Comparison of ENCODE assay signal across 19 cellular contexts in the genomic region with DNA sequence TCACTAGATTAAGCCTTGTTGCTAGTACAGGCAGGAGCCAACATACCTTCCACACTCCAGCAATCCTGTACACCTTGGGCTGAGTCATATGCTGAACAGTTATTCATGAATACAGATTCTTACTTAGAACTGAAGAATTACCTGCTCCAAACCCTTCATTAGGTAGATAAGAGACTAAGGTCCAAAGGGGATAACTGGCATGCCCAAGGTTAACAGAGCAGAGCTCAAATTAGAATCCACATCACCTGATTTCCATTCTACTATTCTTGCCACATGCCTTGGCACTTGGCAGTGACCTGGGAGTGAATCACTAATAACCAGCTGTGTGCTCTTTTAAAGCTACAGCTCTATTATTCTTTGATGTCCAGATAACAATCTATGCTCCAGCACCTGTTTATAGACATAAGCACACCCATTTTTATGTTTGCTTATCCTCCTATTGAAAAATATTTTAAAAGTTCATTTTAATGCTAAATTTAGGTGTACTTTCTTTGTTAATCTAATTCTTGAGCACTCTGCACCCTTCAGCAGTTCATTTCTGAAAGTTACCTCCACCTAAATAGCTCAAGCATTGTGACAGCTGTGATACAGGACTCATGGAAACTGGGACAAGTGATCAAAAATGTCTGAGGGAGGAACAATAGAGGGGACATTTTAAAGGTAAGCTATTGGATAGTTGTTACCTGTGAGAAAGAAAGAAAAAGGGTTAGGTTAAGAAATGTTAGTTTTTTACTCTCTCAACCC. TPM values are rescaled to one million over a fixed set of nuclear protein-coding genes. Genes with fewer than 3 reads are reported as not detected.
DNase-seq lines count a peak whose midpoint lies in the region; ATAC-seq and TF ChIP-seq lines count a peak whose summit lies in the region.
"Had no signal": no experiment of that assay in that cellular context is flagged by ENCODE, and none has a peak within 500 bp of the region (broad histone marks: within the 10 kb centered on the region; RNA-seq: fewer than 3 reads in every experiment).

No MANE protein-coding gene starts in this region.

- ATAC-seq in Right ventricle myocardium superior (ENCODE audit: poor library complexity) (peak; percentile 87), left colon (peak; percentile 78), upper lobe of right lung (peak; percentile 71)
- ATAC-seq: activated CD4-positive, CD25-positive, alpha-beta regulatory T cell treated with anti-CD3 and anti-CD28 coated beads, Interleukin-2, amount 50 U/mL, for 24 hours; activated CD8-positive, alpha-beta memory T cell treated with anti-CD3 and anti-CD28 coated beads, Interleukin-2, amount 10 ng/mL, durations not matched to agents 7 days and 5 days; naive thymus-derived CD8-positive, alpha-beta T cell had no signal

- TF ChIP-seq CTCF in right atrium auricular region (IDR thresholded peaks at IDR 0.05): no peak
- no peak for TF ChIP-seq CTCF in upper lobe of right lung (IDR thresholded peaks at IDR 0.05)

- H3K36me3 ChIP-seq in right atrium auricular region: peaks cover 8% of the 10 kb centered on the region
- peaks cover 4 to 18% of the 10 kb centered on the region in 2 donors for H3K36me3 ChIP-seq in duodenal mucosa (ENCODE audit: control insufficient read depth in 1 of 2, insufficient read depth in 2 of 2, low read length in 2 of 2)
- H3K36me3 ChIP-seq in upper lobe of right lung: peaks cover 11% of the 10 kb centered on the region
- peaks cover 20 to 26% of the 10 kb centered on the region in 2 experiments for H3K36me3 ChIP-seq in mesenchymal stem cell (ENCODE audit: control insufficient read depth in 1 of 2, insufficient read depth in 2 of 2, low read depth in 1 of 2, low read length in 2 of 2)
- H3K36me3 ChIP-seq: brain microvascular endothelial cell, prostate gland had no signal

- H2AFZ ChIP-seq in mesenchymal stem cell (ENCODE audit: low read depth, low read length): no peak overlapping the region

- H3K27me3 ChIP-seq in right atrium auricular region (no peaks in the 10 kb centered on the region), duodenal mucosa (ENCODE audit: control insufficient read depth in 1 of 2, insufficient read depth in 2 of 2, low read length in 2 of 2) (no peaks in the 10 kb centered on the region), upper lobe of right lung (no peaks in the 10 kb centered on the region), mesenchymal stem cell (ENCODE audit: control insufficient read depth in 1 of 2, insufficient read depth in 1 of 2, low read length in 2 of 2) (no peaks in the 10 kb centered on the region)
- H3K27me3 ChIP-seq: brain microvascular endothelial cell, suprapubic skin had no signal

- H3K18ac ChIP-seq in mesenchymal stem cell (ENCODE audit: low read depth in 1 of 2, low read length in 2 of 2): no peak overlapping the region

- H3K4ac ChIP-seq in mesenchymal stem cell (ENCODE audit: low read depth in 1 of 2, low read length in 2 of 2): no peak overlapping the region

- no peak overlapping the region for H3K23ac ChIP-seq in mesenchymal stem cell (ENCODE audit: low read length in 2 of 2)

- DNase-seq in Right ventricle myocardium superior (no peak), right atrium auricular region (ENCODE audit: low spot score) (no peak), left colon (no peak), upper lobe of right lung (no peak), SW 1271 (lab: John Stamatoyannopoulos, UW) (no peak), NCI-H748 treated with DMSO at 0.1 percent for 48 hours (lab: John Stamatoyannopoulos, UW) (no peak), mesenchymal stem cell (no peak)
- DNase-seq: activated CD8-positive, alpha-beta memory T cell treated with anti-CD3 and anti-CD28 coated beads, Interleukin-2, amount 10 ng/mL, durations not matched to agents 7 days and 5 days; activated naive CD4-positive, alpha-beta T cell treated with anti-CD3 and anti-CD28 coated beads for 36 hours; brain microvascular endothelial cell; islet precursor cell; naive thymus-derived CD8-positive, alpha-beta T cell; NCI-H1694 treated with DMSO at 0.1 percent for 48 hours; NCI-H524 treated with DMSO at 0.1 percent for 48 hours; T-helper 2 cell had no signal

- H3K4me3 ChIP-seq in right atrium auricular region (no peak overlapping the region), duodenal mucosa (ENCODE audit: low read depth in 1 of 2, low read length in 2 of 2) (no peak overlapping the region), upper lobe of right lung (no peak overlapping the region), mesenchymal stem cell (ENCODE audit: insufficient read depth in 1 of 2, low read depth in 1 of 2, low read length in 2 of 2) (no peak overlapping the region)
- H3K4me3 ChIP-seq: prostate gland, suprapubic skin had no signal

- intact Hi-C loops in Right ventricle myocardium superior (cut with DNase I) (no loop called here), left colon (cut with DNase I, micrococcal nuclease) (no loop called here), upper lobe of right lung (cut with DNase I) (no loop called here)

- H3K27ac ChIP-seq in right atrium auricular region: no peak overlapping the region
- peak overlapping the region; percentile 11 for H3K27ac ChIP-seq in duodenal mucosa (ENCODE audit: low read depth, low read length)
- H3K27ac ChIP-seq in upper lobe of right lung: no peak overlapping the region
- no peak overlapping the region for H3K27ac ChIP-seq in mesenchymal stem cell (ENCODE audit: low read length, poor library complexity, severe bottlenecking)
- H3K27ac ChIP-seq: brain microvascular endothelial cell, suprapubic skin had no signal

- no peak overlapping the region for H3K9ac ChIP-seq in duodenal mucosa (ENCODE audit: low read depth in 1 of 2, low read length in 2 of 2)
- no peak overlapping the region for H3K9ac ChIP-seq in mesenchymal stem cell (ENCODE audit: low read length)

- H2BK15ac ChIP-seq in mesenchymal stem cell (ENCODE audit: low read depth, poor library complexity, severe bottlenecking): no peak overlapping the region

- no peak overlapping the region for H2BK120ac ChIP-seq in mesenchymal stem cell (ENCODE audit: low read depth, low read length)

- no peak overlapping the region for H3K14ac ChIP-seq in mesenchymal stem cell (ENCODE audit: low read length in 2 of 2)

- no peak overlapping the region for H4K8ac ChIP-seq in mesenchymal stem cell (ENCODE audit: low read length)

- H2BK5ac ChIP-seq in mesenchymal stem cell (ENCODE audit: low read depth, low read length, poor library complexity, severe bottlenecking): no peak overlapping the region

- no peaks in the 10 kb centered on the region for H3K4me1 ChIP-seq in right atrium auricular region
- H3K4me1 ChIP-seq in duodenal mucosa (ENCODE audit: control insufficient read depth in 1 of 2, insufficient read depth in 2 of 2, low read length in 2 of 2): peaks cover 18 to 31% of the 10 kb centered on the region in 2 donors
- H3K4me1 ChIP-seq in upper lobe of right lung: peaks cover 5% of the 10 kb centered on the region
- H3K4me1 ChIP-seq in mesenchymal stem cell (ENCODE audit: control insufficient read depth, insufficient read depth, low read depth, low read length): peaks cover 7% of the 10 kb centered on the region
- H3K4me1 ChIP-seq: prostate gland had no signal

- peaks cover 21% of the 10 kb centered on the region for H3K79me1 ChIP-seq in mesenchymal stem cell (replicated peaks; ENCODE audit: low read length, poor library complexity, severe bottlenecking)

- H2BK12ac ChIP-seq in mesenchymal stem cell (ENCODE audit: low read length in 2 of 2): no peak overlapping the region

- no peak overlapping the region for H3K4me2 ChIP-seq in mesenchymal stem cell (ENCODE audit: low read length, poor library complexity, severe bottlenecking)

- no peak overlapping the region for H2AK5ac ChIP-seq in mesenchymal stem cell (ENCODE audit: low read length, severe bottlenecking)

- no peak overlapping the region for H4K91ac ChIP-seq in mesenchymal stem cell (ENCODE audit: low read length)

- no peaks in the 10 kb centered on the region for H3K9me3 ChIP-seq in right atrium auricular region
- H3K9me3 ChIP-seq in duodenal mucosa (ENCODE audit: control insufficient read depth in 1 of 2, low read length in 2 of 2): no peaks in the 10 kb centered on the region
- H3K9me3 ChIP-seq in upper lobe of right lung: no peaks in the 10 kb centered on the region
- H3K9me3 ChIP-seq in mesenchymal stem cell (ENCODE audit: control insufficient read depth, low read length): no peaks in the 10 kb centered on the region
- H3K9me3 ChIP-seq: prostate gland, suprapubic skin had no signal

RNA-seq across cellular contexts. Expression of a gene that starts 19.4 kb away (rescaled TPM):
- total RNA-seq in Right ventricle myocardium superior (48.7 TPM), right atrium auricular region (10 to 100 TPM; 20.0 to 33.3 TPM), left colon (10 to 100 TPM; 87.1 to 87.9 TPM), upper lobe of right lung (70.5 TPM)
- polyA plus RNA-seq in mesenchymal stem cell (2013, experiment 1 of 2): 103 TPM
- polyA plus RNA-seq in mesenchymal stem cell (2013, experiment 2 of 2): 102 TPM

RNA-seq across cellular contexts. Expression of a gene that starts 28.2 kb away (rescaled TPM):
- total RNA-seq in Right ventricle myocardium superior: 39.0 TPM
- total RNA-seq in right atrium auricular region: 10 to 100 TPM; 16.5 to 28.4 TPM
- 10 to 100 TPM; 31.6 to 34.1 TPM for total RNA-seq in left colon
- 35.6 TPM for total RNA-seq in upper lobe of right lung
- 30.6 TPM for polyA plus RNA-seq in mesenchymal stem cell (2013, experiment 1 of 2)
- 32.3 TPM for polyA plus RNA-seq in mesenchymal stem cell (2013, experiment 2 of 2)

RNA-seq across cellular contexts. Expression of a gene that starts 28.4 kb away (rescaled TPM):
- total RNA-seq in Right ventricle myocardium superior: 136 TPM
- 100 to 1,000 TPM; 160 to 183 TPM for total RNA-seq in right atrium auricular region
- total RNA-seq in left colon: 100 to 1,000 TPM; 202 to 249 TPM
- 126 TPM for total RNA-seq in upper lobe of right lung
- polyA plus RNA-seq in mesenchymal stem cell (2013, experiment 1 of 2): 253 TPM
- polyA plus RNA-seq in mesenchymal stem cell (2013, experiment 2 of 2): 265 TPM

RNA-seq across cellular contexts. Expression of a gene that starts 47.7 kb away (rescaled TPM):
- total RNA-seq in Right ventricle myocardium superior (7.2 TPM), right atrium auricular region (1 to 10 TPM; 3.7 to 7.5 TPM), left colon (10 to 100 TPM; 40.0 to 43.9 TPM), upper lobe of right lung (154 TPM)
- 0.73 TPM for polyA plus RNA-seq in mesenchymal stem cell (2013, experiment 1 of 2)
- polyA plus RNA-seq in mesenchymal stem cell (2013, experiment 2 of 2): 1.2 TPM

RNA-seq across cellular contexts. Expression of a gene that starts 55.1 kb away (rescaled TPM):
- total RNA-seq in Right ventricle myocardium superior: 251 TPM
- 100 to 1,000 TPM; 398 to 533 TPM for total RNA-seq in right atrium auricular region
- total RNA-seq in left colon: 100 to 1,000 TPM; 151 to 168 TPM
- total RNA-seq in upper lobe of right lung: 197 TPM
- 186 TPM for polyA plus RNA-seq in mesenchymal stem cell (2013, experiment 1 of 2)
- polyA plus RNA-seq in mesenchymal stem cell (2013, experiment 2 of 2): 188 TPM
